ENCODE assay signal across 2 cellular contexts in the genomic region with DNA sequence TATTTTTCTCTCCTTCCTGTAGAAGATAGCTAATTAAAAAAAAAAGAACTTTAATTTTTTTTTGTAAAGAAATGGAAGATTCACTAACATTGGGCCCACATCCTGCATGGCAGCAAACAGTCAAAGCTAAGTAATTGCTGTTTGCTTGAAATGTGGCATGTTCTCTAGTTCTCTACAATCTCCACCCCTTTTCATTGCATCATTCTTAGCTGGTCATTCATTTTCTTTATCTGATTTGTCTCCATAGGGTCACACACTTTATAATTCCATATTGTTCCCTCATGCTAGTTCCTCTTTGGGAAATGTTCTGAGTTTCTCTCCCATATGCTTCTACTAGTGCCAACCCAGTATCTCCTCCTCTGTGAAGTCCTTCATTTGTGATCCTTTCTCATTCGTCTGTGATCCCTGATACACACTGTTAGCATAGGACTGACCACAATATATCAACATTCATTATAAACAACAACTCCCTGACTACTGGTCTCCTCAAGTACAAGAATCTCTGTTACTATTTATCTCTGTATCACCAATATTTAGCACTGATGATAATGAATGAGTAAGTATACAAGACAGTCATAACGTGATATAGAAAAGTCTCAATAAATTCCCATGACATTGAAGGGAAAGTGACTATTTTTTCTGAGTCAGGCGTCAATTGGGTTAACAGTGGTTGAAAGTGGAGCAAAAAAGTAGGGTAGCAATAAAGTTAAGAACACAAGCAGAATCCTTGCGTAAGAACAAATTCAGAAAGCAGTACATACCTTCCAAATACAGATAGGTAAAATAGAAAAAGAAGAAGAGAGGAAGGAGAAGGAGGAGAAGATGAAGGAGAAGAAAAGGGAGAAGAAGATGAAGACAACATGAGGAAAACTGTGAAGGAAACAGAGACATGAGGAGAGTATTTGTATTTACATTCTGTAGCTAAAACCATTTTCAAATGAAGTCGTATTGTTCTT.
TF ChIP-seq lines count a peak whose summit lies in the region.

No MANE protein-coding gene starts in this region.

TF ChIP-seq in GM12891, 5 proteins besides CTCF, POLR2A, EP300 and RAD21:
- no peak for TF ChIP-seq TAF1 (IDR thresholded peaks at IDR 0.05; ENCODE audit: low read depth, low read length)
- TF ChIP-seq POU2F2 (IDR thresholded peaks at IDR 0.05; ENCODE audit: low read depth, low read length) = no peak
- no peak for TF ChIP-seq SPI1 (IDR thresholded peaks at IDR 0.05; ENCODE audit: low read depth, low read length)
- no peak for TF ChIP-seq PAX5 (IDR thresholded peaks at IDR 0.05; ENCODE audit: insufficient read depth, low read length, severe bottlenecking)
- no peak for TF ChIP-seq POLR2AphosphoS5 (IDR thresholded peaks at IDR 0.05; ENCODE audit: low read depth, low read length)

TF ChIP-seq in GM12878, 131 proteins besides CTCF, POLR2A, EP300 and RAD21:
- TF ChIP-seq, protein P1, sequence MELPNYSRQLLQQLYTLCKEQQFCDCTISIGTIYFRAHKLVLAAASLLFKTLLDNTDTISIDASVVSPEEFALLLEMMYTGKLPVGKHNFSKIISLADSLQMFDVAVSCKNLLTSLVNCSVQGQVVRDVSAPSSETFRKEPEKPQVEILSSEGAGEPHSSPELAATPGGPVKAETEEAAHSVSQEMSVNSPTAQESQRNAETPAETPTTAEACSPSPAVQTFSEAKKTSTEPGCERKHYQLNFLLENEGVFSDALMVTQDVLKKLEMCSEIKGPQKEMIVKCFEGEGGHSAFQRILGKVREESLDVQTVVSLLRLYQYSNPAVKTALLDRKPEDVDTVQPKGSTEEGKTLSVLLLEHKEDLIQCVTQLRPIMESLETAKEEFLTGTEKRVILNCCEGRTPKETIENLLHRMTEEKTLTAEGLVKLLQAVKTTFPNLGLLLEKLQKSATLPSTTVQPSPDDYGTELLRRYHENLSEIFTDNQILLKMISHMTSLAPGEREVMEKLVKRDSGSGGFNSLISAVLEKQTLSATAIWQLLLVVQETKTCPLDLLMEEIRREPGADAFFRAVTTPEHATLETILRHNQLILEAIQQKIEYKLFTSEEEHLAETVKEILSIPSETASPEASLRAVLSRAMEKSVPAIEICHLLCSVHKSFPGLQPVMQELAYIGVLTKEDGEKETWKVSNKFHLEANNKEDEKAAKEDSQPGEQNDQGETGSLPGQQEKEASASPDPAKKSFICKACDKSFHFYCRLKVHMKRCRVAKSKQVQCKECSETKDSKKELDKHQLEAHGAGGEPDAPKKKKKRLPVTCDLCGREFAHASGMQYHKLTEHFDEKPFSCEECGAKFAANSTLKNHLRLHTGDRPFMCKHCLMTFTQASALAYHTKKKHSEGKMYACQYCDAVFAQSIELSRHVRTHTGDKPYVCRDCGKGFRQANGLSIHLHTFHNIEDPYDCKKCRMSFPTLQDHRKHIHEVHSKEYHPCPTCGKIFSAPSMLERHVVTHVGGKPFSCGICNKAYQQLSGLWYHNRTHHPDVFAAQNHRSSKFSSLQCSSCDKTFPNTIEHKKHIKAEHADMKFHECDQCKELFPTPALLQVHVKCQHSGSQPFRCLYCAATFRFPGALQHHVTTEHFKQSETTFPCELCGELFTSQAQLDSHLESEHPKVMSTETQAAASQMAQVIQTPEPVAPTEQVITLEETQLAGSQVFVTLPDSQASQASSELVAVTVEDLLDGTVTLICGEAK (IDR thresholded peaks at IDR 0.05; ENCODE audit: borderline replicate concordance) = peak; percentile 44; the same call in 1 of the 2 replicates
- TF ChIP-seq JUNB (IDR thresholded peaks at IDR 0.05) = peak; percentile 58
- TF ChIP-seq, protein P2, sequence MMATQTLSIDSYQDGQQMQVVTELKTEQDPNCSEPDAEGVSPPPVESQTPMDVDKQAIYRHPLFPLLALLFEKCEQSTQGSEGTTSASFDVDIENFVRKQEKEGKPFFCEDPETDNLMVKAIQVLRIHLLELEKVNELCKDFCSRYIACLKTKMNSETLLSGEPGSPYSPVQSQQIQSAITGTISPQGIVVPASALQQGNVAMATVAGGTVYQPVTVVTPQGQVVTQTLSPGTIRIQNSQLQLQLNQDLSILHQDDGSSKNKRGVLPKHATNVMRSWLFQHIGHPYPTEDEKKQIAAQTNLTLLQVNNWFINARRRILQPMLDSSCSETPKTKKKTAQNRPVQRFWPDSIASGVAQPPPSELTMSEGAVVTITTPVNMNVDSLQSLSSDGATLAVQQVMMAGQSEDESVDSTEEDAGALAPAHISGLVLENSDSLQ (IDR thresholded peaks at IDR 0.05) = no peak
TF ChIP-seq in GM12878: peak in this region for 2.
